In genomic region chr11:58504232-58504631, GRCh38 we compare ENCODE assay signal across 19 cellular contexts. TPM values are rescaled to one million over a fixed set of nuclear protein-coding genes. Genes with fewer than 3 reads are reported as not detected.
DNase-seq lines count a peak whose midpoint lies in the region; ATAC-seq and TF ChIP-seq lines count a peak whose summit lies in the region.
"Had no signal": no experiment of that assay in that cellular context is flagged by ENCODE, and none has a peak within 500 bp of the region (broad histone marks: within the 10 kb centered on the region; RNA-seq: fewer than 3 reads in every experiment).

No MANE protein-coding gene starts in this region.

- no peak for DNase-seq in activated CD4-positive, alpha-beta memory T cell treated with anti-CD3 and anti-CD28 coated beads for 36 hours
- no peak for DNase-seq in activated CD4-positive, alpha-beta memory T cell treated with anti-CD3 and anti-CD28 coated beads, Interleukin-2, amount 10 ng/mL, durations not matched to agents 7 days and 5 days
- no peak for DNase-seq in activated naive CD8-positive, alpha-beta T cell treated with anti-CD3 and anti-CD28 coated beads, Interleukin-2, amount 50 U/mL, for 24 hours
- DNase-seq in activated naive CD8-positive, alpha-beta T cell treated with anti-CD3 and anti-CD28 coated beads for 36 hours = no peak
- DNase-seq in stimulated activated naive B cell treated with anti-CD40 and anti-IgM and Interleukin-4, amounts not matched to agents 10 μg/mL and 1 μg/mL and 100 μg/mL, for 72 hours = no peak
- DNase-seq in central memory CD4-positive, alpha-beta T cell = no peak
- DNase-seq in NCI-H187 (lab: John Stamatoyannopoulos, UW) = no peak
- DNase-seq: 8988T; Calu3; CD8-positive, alpha-beta T cell; DMS53; DND-41; EL; HCEC 1CT had no signal

- peaks cover 20% of the 10 kb centered on the region for H3K36me3 Mint-ChIP-seq in activated CD4-positive, alpha-beta memory T cell treated with anti-CD3 and anti-CD28 coated beads for 36 hours
- peaks cover 6% of the 10 kb centered on the region for H3K36me3 Mint-ChIP-seq in activated CD4-positive, alpha-beta memory T cell treated with anti-CD3 and anti-CD28 coated beads, Interleukin-2, amount 10 ng/mL, durations not matched to agents 7 days and 5 days (ENCODE audit: low read depth)
- peaks cover 19% of the 10 kb centered on the region for H3K36me3 Mint-ChIP-seq in activated naive CD8-positive, alpha-beta T cell treated with anti-CD3 and anti-CD28 coated beads, Interleukin-2, amount 50 U/mL, for 24 hours (ENCODE audit: low read depth)
- peaks cover 13% of the 10 kb centered on the region for H3K36me3 Mint-ChIP-seq in activated naive CD8-positive, alpha-beta T cell treated with anti-CD3 and anti-CD28 coated beads for 36 hours
- H3K36me3 Mint-ChIP-seq in nephron (ENCODE audit: low read depth) = no peaks in the 10 kb centered on the region
- peaks cover 47 to 49% of the 10 kb centered on the region in 2 donors for H3K36me3 Mint-ChIP-seq in stimulated activated naive B cell treated with anti-CD40 and anti-IgM and Interleukin-4, amounts not matched to agents 10 μg/mL and 1 μg/mL and 100 μg/mL, for 72 hours

- no peak overlapping the region for H3K4me3 Mint-ChIP-seq in activated CD4-positive, alpha-beta memory T cell treated with anti-CD3 and anti-CD28 coated beads for 36 hours
- H3K4me3 Mint-ChIP-seq in activated CD4-positive, alpha-beta memory T cell treated with anti-CD3 and anti-CD28 coated beads, Interleukin-2, amount 10 ng/mL, durations not matched to agents 7 days and 5 days = no peak overlapping the region
- peak overlapping the region; percentile 43 for H3K4me3 Mint-ChIP-seq in activated naive CD8-positive, alpha-beta T cell treated with anti-CD3 and anti-CD28 coated beads, Interleukin-2, amount 50 U/mL, for 24 hours
- no peak overlapping the region for H3K4me3 Mint-ChIP-seq in activated naive CD8-positive, alpha-beta T cell treated with anti-CD3 and anti-CD28 coated beads for 36 hours
- no peak overlapping the region for H3K4me3 Mint-ChIP-seq in nephron
- H3K4me3 Mint-ChIP-seq in stimulated activated naive B cell treated with anti-CD40 and anti-IgM and Interleukin-4, amounts not matched to agents 10 μg/mL and 1 μg/mL and 100 μg/mL, for 72 hours = peak overlapping the region; percentile 19 to 75
- H3K4me3 Mint-ChIP-seq: CD8-positive, alpha-beta T cell; GM23338 had no signal

- intact Hi-C loops in activated CD4-positive, alpha-beta memory T cell treated with anti-CD3 and anti-CD28 coated beads for 36 hours (cut with micrococcal nuclease) = no loop called here

- TF ChIP-seq CTCF in nephron (IDR thresholded peaks at IDR 0.05; ENCODE audit: unreplicated experiment in 3 of 3) = no peak

- CTCF ChIA-PET in activated CD4-positive, alpha-beta memory T cell treated with anti-CD3 and anti-CD28 coated beads for 36 hours (lab: Charles Lee) = interaction anchor here (0.9 to 3.2 kb wide), 2 partner anchors 9 to 20 kb away, joined by 3 to 19 read pairs; no protein-coding TSS in a partner anchor
- CTCF ChIA-PET in activated CD4-positive, alpha-beta memory T cell treated with anti-CD3 and anti-CD28 coated beads, Interleukin-2, amount 10 ng/mL, durations not matched to agents 7 days and 5 days (lab: Charles Lee) = interaction anchor here (1.2 kb wide), 1 partner anchor 20 kb away, joined by 4 read pairs; no protein-coding TSS in a partner anchor

- H3K4me1 Mint-ChIP-seq in activated CD4-positive, alpha-beta memory T cell treated with anti-CD3 and anti-CD28 coated beads for 36 hours (ENCODE audit: low read depth) = peaks cover 20% of the 10 kb centered on the region
- H3K4me1 Mint-ChIP-seq in activated CD4-positive, alpha-beta memory T cell treated with anti-CD3 and anti-CD28 coated beads, Interleukin-2, amount 10 ng/mL, durations not matched to agents 7 days and 5 days = peaks cover 2% of the 10 kb centered on the region
- H3K4me1 Mint-ChIP-seq in activated naive CD8-positive, alpha-beta T cell treated with anti-CD3 and anti-CD28 coated beads, Interleukin-2, amount 50 U/mL, for 24 hours = peaks cover 27% of the 10 kb centered on the region
- peaks cover 13% of the 10 kb centered on the region for H3K4me1 Mint-ChIP-seq in activated naive CD8-positive, alpha-beta T cell treated with anti-CD3 and anti-CD28 coated beads for 36 hours
- no peaks in the 10 kb centered on the region for H3K4me1 Mint-ChIP-seq in nephron
- peaks cover 43 to 61% of the 10 kb centered on the region in 2 donors for H3K4me1 Mint-ChIP-seq in stimulated activated naive B cell treated with anti-CD40 and anti-IgM and Interleukin-4, amounts not matched to agents 10 μg/mL and 1 μg/mL and 100 μg/mL, for 72 hours

- ATAC-seq in activated naive CD8-positive, alpha-beta T cell treated with anti-CD3 and anti-CD28 coated beads, Interleukin-2, amount 50 U/mL, for 24 hours = no peak
- no peak for ATAC-seq in stimulated activated naive B cell treated with anti-CD40 and anti-IgM and Interleukin-4, amounts not matched to agents 10 μg/mL and 1 μg/mL and 100 μg/mL, for 72 hours (replicated peaks)
- ATAC-seq: CD8-positive, alpha-beta T cell; GM23338 had no signal

- H3K27ac Mint-ChIP-seq in activated CD4-positive, alpha-beta memory T cell treated with anti-CD3 and anti-CD28 coated beads for 36 hours = peak overlapping the region; percentile 4
- no peak overlapping the region for H3K27ac Mint-ChIP-seq in activated CD4-positive, alpha-beta memory T cell treated with anti-CD3 and anti-CD28 coated beads, Interleukin-2, amount 10 ng/mL, durations not matched to agents 7 days and 5 days
- peak overlapping the region; percentile 26 for H3K27ac Mint-ChIP-seq in activated naive CD8-positive, alpha-beta T cell treated with anti-CD3 and anti-CD28 coated beads, Interleukin-2, amount 50 U/mL, for 24 hours
- no peak overlapping the region for H3K27ac Mint-ChIP-seq in activated naive CD8-positive, alpha-beta T cell treated with anti-CD3 and anti-CD28 coated beads for 36 hours
- H3K27ac Mint-ChIP-seq in nephron = peak overlapping the region in 2 of 3 experiments; percentile 12 to 80
- H3K27ac Mint-ChIP-seq in stimulated activated naive B cell treated with anti-CD40 and anti-IgM and Interleukin-4, amounts not matched to agents 10 μg/mL and 1 μg/mL and 100 μg/mL, for 72 hours = peak overlapping the region; percentile 97
- H3K27ac Mint-ChIP-seq: CD8-positive, alpha-beta T cell; GM23338 had no signal

- POLR2A ChIA-PET in activated CD4-positive, alpha-beta memory T cell treated with anti-CD3 and anti-CD28 coated beads for 36 hours (lab: Charles Lee) = no interaction called here
- POLR2A ChIA-PET in activated CD4-positive, alpha-beta memory T cell treated with anti-CD3 and anti-CD28 coated beads, Interleukin-2, amount 10 ng/mL, durations not matched to agents 7 days and 5 days (lab: Charles Lee) = interaction anchor here (1.2 kb wide), 1 partner anchor 9 kb away, joined by 4 read pairs; no protein-coding TSS in a partner anchor

- H3K9me3 Mint-ChIP-seq in activated CD4-positive, alpha-beta memory T cell treated with anti-CD3 and anti-CD28 coated beads for 36 hours = no peaks in the 10 kb centered on the region
- no peaks in the 10 kb centered on the region for H3K9me3 Mint-ChIP-seq in activated CD4-positive, alpha-beta memory T cell treated with anti-CD3 and anti-CD28 coated beads, Interleukin-2, amount 10 ng/mL, durations not matched to agents 7 days and 5 days
- no peaks in the 10 kb centered on the region for H3K9me3 Mint-ChIP-seq in activated naive CD8-positive, alpha-beta T cell treated with anti-CD3 and anti-CD28 coated beads, Interleukin-2, amount 50 U/mL, for 24 hours
- no peaks in the 10 kb centered on the region for H3K9me3 Mint-ChIP-seq in activated naive CD8-positive, alpha-beta T cell treated with anti-CD3 and anti-CD28 coated beads for 36 hours
- H3K9me3 Mint-ChIP-seq in nephron = no peaks in the 10 kb centered on the region
- H3K9me3 Mint-ChIP-seq in stimulated activated naive B cell treated with anti-CD40 and anti-IgM and Interleukin-4, amounts not matched to agents 10 μg/mL and 1 μg/mL and 100 μg/mL, for 72 hours = peaks cover 9% of the 10 kb centered on the region in 2 donors
- H3K9me3 Mint-ChIP-seq: CD8-positive, alpha-beta T cell; GM23338 had no signal

- no peaks in the 10 kb centered on the region for H3K27me3 Mint-ChIP-seq in activated CD4-positive, alpha-beta memory T cell treated with anti-CD3 and anti-CD28 coated beads for 36 hours
- no peaks in the 10 kb centered on the region for H3K27me3 Mint-ChIP-seq in activated CD4-positive, alpha-beta memory T cell treated with anti-CD3 and anti-CD28 coated beads, Interleukin-2, amount 10 ng/mL, durations not matched to agents 7 days and 5 days
- H3K27me3 Mint-ChIP-seq in activated naive CD8-positive, alpha-beta T cell treated with anti-CD3 and anti-CD28 coated beads, Interleukin-2, amount 50 U/mL, for 24 hours = no peaks in the 10 kb centered on the region
- no peaks in the 10 kb centered on the region for H3K27me3 Mint-ChIP-seq in activated naive CD8-positive, alpha-beta T cell treated with anti-CD3 and anti-CD28 coated beads for 36 hours
- peaks cover 5% of the 10 kb centered on the region for H3K27me3 Mint-ChIP-seq in nephron (ENCODE audit: low read depth)
- H3K27me3 Mint-ChIP-seq in stimulated activated naive B cell treated with anti-CD40 and anti-IgM and Interleukin-4, amounts not matched to agents 10 μg/mL and 1 μg/mL and 100 μg/mL, for 72 hours = no peaks in the 10 kb centered on the region

RNA-seq across cellular contexts. Expression of gene OR5B21, which starts 3.7 kb away (rescaled TPM):
- not detected for total RNA-seq in activated CD4-positive, alpha-beta memory T cell treated with anti-CD3 and anti-CD28 coated beads for 36 hours
- under 1 TPM; 0.25 to 0.35 TPM for total RNA-seq in activated CD4-positive, alpha-beta memory T cell treated with anti-CD3 and anti-CD28 coated beads, Interleukin-2, amount 10 ng/mL, durations not matched to agents 7 days and 5 days
- not detected for total RNA-seq in activated naive CD8-positive, alpha-beta T cell treated with anti-CD3 and anti-CD28 coated beads for 36 hours
- total RNA-seq: A673; Calu3; CD8-positive, alpha-beta T cell; G401; GM23338; HT-29 had no signal

Comparison
In these comparisons a context has a peak if more than half of its experiments do, and no peak if none do; other contexts are left out.
1. H3K27ac Mint-ChIP-seq: peak in activated CD4-positive, alpha-beta memory T cell treated with anti-CD3 and anti-CD28 coated beads for 36 hours (single experiment), activated naive CD8-positive, alpha-beta T cell treated with anti-CD3 and anti-CD28 coated beads, Interleukin-2, amount 50 U/mL, for 24 hours (single experiment), nephron (2 of 3) and stimulated activated naive B cell treated with anti-CD40 and anti-IgM and Interleukin-4, amounts not matched to agents 10 μg/mL and 1 μg/mL and 100 μg/mL, for 72 hours (single experiment); none in activated CD4-positive, alpha-beta memory T cell treated with anti-CD3 and anti-CD28 coated beads, Interleukin-2, amount 10 ng/mL, durations not matched to agents 7 days and 5 days (single experiment) and activated naive CD8-positive, alpha-beta T cell treated with anti-CD3 and anti-CD28 coated beads for 36 hours (single experiment).
2. H3K4me3 Mint-ChIP-seq: peak in activated naive CD8-positive, alpha-beta T cell treated with anti-CD3 and anti-CD28 coated beads, Interleukin-2, amount 50 U/mL, for 24 hours (single experiment) and stimulated activated naive B cell treated with anti-CD40 and anti-IgM and Interleukin-4, amounts not matched to agents 10 μg/mL and 1 μg/mL and 100 μg/mL, for 72 hours (2 of 2); none in activated CD4-positive, alpha-beta memory T cell treated with anti-CD3 and anti-CD28 coated beads for 36 hours (single experiment), activated CD4-positive, alpha-beta memory T cell treated with anti-CD3 and anti-CD28 coated beads, Interleukin-2, amount 10 ng/mL, durations not matched to agents 7 days and 5 days (single experiment), activated naive CD8-positive, alpha-beta T cell treated with anti-CD3 and anti-CD28 coated beads for 36 hours (single experiment) and nephron (0 of 3).